8 cellular contexts compared by ENCODE assay signal in genomic region chr6:79233611-79234149, GRCh38. TPM values are rescaled to one million over a fixed set of nuclear protein-coding genes. Genes with fewer than 3 reads are reported as not detected.
DNase-seq lines count a peak whose midpoint lies in the region; ATAC-seq and FAIRE-seq lines count a peak whose summit lies in the region.

No MANE protein-coding gene starts in this region.

- FAIRE-seq in HTR-8/SVneo (lab: Jason Lieb, UNC) = peak; percentile 36

- H3K4me1 ChIP-seq in NT2/D1 (ENCODE audit: insufficient read depth, insufficient read length) = no peaks in the 10 kb centered on the region
- H3K4me1 ChIP-seq in mononuclear cell (ENCODE audit: insufficient read depth, low read length) = peaks cover 6% of the 10 kb centered on the region

- peak; percentile 91 for DNase-seq in D341Med (ENCODE audit: low spot score)
- peak; percentile 75 for DNase-seq in HTR-8/SVneo (ENCODE audit: insufficient read length, low spot score)
- DNase-seq in NT2/D1 (ENCODE audit: low read depth, low spot score) = peak; percentile 48
- peak; percentile 85 for DNase-seq in activated CD8-positive, alpha-beta memory T cell treated with anti-CD3 and anti-CD28 coated beads, Interleukin-2, amount 50 U/mL, for 48 hours
- peak; percentile 61 for DNase-seq in epidermal melanocyte (ENCODE audit: insufficient read length, low spot score)
- DNase-seq in stimulated activated CD8-positive, alpha-beta memory T cell treated with anti-CD3 and anti-CD28 coated beads, Interleukin-2, amount 100 ng/mL, for 48 hours (ENCODE audit: low read depth in 2 of 2) = peak; percentile 57 to 60

- H3K4me3 ChIP-seq in NT2/D1 (ENCODE audit: insufficient read length, low read depth) = peak overlapping the region; percentile 81
- peak overlapping the region; percentile 61 for H3K4me3 ChIP-seq in mononuclear cell (ENCODE audit: low read length)

- H3K36me3 ChIP-seq in NT2/D1 (ENCODE audit: insufficient read depth, insufficient read length, low read length) = peaks cover 13% of the 10 kb centered on the region

- H3K9me3 ChIP-seq in NT2/D1 (ENCODE audit: insufficient read depth, low read length) (0 out of 2 replicates have a peak, but pooled peaks cover 4% of the 10 kb centered on the region), mononuclear cell (ENCODE audit: low read depth, low read length) (no peaks in the 10 kb centered on the region)

- peak overlapping the region; percentile 92 for H3K9ac ChIP-seq in NT2/D1 (ENCODE audit: insufficient read length, low read depth)

- H3K27me3 ChIP-seq in NT2/D1 (ENCODE audit: insufficient read depth, insufficient read length) (no peaks in the 10 kb centered on the region), mononuclear cell (ENCODE audit: insufficient read depth, low read length) (no peaks in the 10 kb centered on the region)

- ATAC-seq in GM21381 (IDR thresholded peaks at IDR 0.05; ENCODE audit: unreplicated experiment) = peak; percentile 68

RNA-seq across cellular contexts. Expression of gene HMGN3, which starts 0.8 kb away (rescaled TPM):
- 26.4 TPM for total RNA-seq in mononuclear cell

Comparison
In these comparisons a context has a peak if more than half of its experiments do, and no peak if none do; other contexts are left out.
1. Peak in every context shown above with its lines: DNase-seq, ATAC-seq and H3K4me3 ChIP-seq.